ENCODE assay signal across 6 cellular contexts in genomic region chr9:136721339-136722092, GRCh38. TPM values are rescaled to one million over a fixed set of nuclear protein-coding genes. Genes with fewer than 3 reads are reported as not detected.
DNase-seq lines count a peak whose midpoint lies in the region; ATAC-seq and TF ChIP-seq lines count a peak whose summit lies in the region.

No MANE protein-coding gene starts in this region.

- H3K4me1 ChIP-seq in heart left ventricle, result peaks cover 9 to 81% (median 50%) of the 10 kb centered on the region in 12 donors

- no peaks in the 10 kb centered on the region for H3K27me3 ChIP-seq in CD4-positive, alpha-beta T cell (ENCODE audit: control insufficient read depth, insufficient read depth, low read length)
- no peaks in the 10 kb centered on the region for H3K27me3 ChIP-seq in heart left ventricle

- POLR2A ChIA-PET in CD4-positive, alpha-beta T cell (lab: Charles Lee), result interaction anchor here (0.6 to 2.6 kb wide), 2 partner anchors 7 to 70 kb away, joined by 3 to 10 read pairs; no protein-coding TSS in a partner anchor

- no peaks in the 10 kb centered on the region for H3K9me3 ChIP-seq in CD4-positive, alpha-beta T cell (ENCODE audit: control insufficient read depth, low read length)
- H3K9me3 ChIP-seq in heart left ventricle, result no peaks in the 10 kb centered on the region

- TF ChIP-seq CTCF in CD4-positive, alpha-beta T cell (IDR thresholded peaks at IDR 0.05), result no peak
- no peak for TF ChIP-seq CTCF in heart left ventricle (IDR thresholded peaks at IDR 0.05)
- no peak for TF ChIP-seq CTCF in lower leg skin (IDR thresholded peaks at IDR 0.05)

- no peak overlapping the region for H3K27ac ChIP-seq in CD4-positive, alpha-beta T cell (ENCODE audit: low read depth, low read length)
- peak overlapping the region in 11 of 12 donors; percentile 19 to 67 (median 50) for H3K27ac ChIP-seq in heart left ventricle

- no peak for DNase-seq in CD4-positive, alpha-beta T cell
- peak; percentile 58 for DNase-seq in NCI-H69 (lab: John Stamatoyannopoulos, UW)
- DNase-seq in heart left ventricle, result peak in 2 of 5 donors; percentile 24 to 79
- DNase-seq in lower leg skin (ENCODE audit: low spot score in 2 of 2), result no peak

- TF ChIP-seq POLR2A in heart left ventricle (IDR thresholded peaks at IDR 0.05) (no peak), lower leg skin (IDR thresholded peaks at IDR 0.05) (no peak)

- peak overlapping the region; percentile 36 for H3K27ac Mint-ChIP-seq in CD4-positive, alpha-beta T cell

- H3K4me3 ChIP-seq in heart left ventricle (peak overlapping the region in 1 of 12 donors; percentile 6), lower leg skin (ENCODE audit: low read depth, poor library complexity, severe bottlenecking) (no peak overlapping the region)

- H3K4me1 Mint-ChIP-seq in CD4-positive, alpha-beta T cell (ENCODE audit: low read depth), result peaks cover 15% of the 10 kb centered on the region

- peaks cover 43% of the 10 kb centered on the region for H3K36me3 Mint-ChIP-seq in CD4-positive, alpha-beta T cell (ENCODE audit: low read depth)

- no peaks in the 10 kb centered on the region for H3K27me3 Mint-ChIP-seq in CD4-positive, alpha-beta T cell

- CTCF ChIA-PET in CD4-positive, alpha-beta T cell (lab: Charles Lee), result no interaction called here

- peaks cover 3 to 55% (median 47%) of the 10 kb centered on the region in 9 donors for H3K36me3 ChIP-seq in heart left ventricle

- ATAC-seq in CD4-positive, alpha-beta T cell (ENCODE audit: poor library complexity), result no peak
- ATAC-seq in heart left ventricle, result peak; percentile 12 to 62 (median 35)
- ATAC-seq in HG03097 (IDR thresholded peaks at IDR 0.05; ENCODE audit: low FRiP score, unreplicated experiment), result no peak
- no peak for ATAC-seq in HG03280 (IDR thresholded peaks at IDR 0.05; ENCODE audit: unreplicated experiment)

- no peak overlapping the region for H3K4me3 Mint-ChIP-seq in CD4-positive, alpha-beta T cell

- 50 to 60% (median 53%) methylated on average over 10 to 30 of the region's 30 CpGs for WGBS in heart left ventricle, 4 donors
- 48 to 52% methylated on average over 23 to 30 of the region's 30 CpGs for whole genome bisulfite sequencing in lower leg skin, 2 donors

- H3K9me3 Mint-ChIP-seq in CD4-positive, alpha-beta T cell, result no peaks in the 10 kb centered on the region

- intact Hi-C loops in CD4-positive, alpha-beta T cell (cut with DNase I, micrococcal nuclease), result no loop called here
- intact Hi-C loops in heart left ventricle (cut with DNase I), result no loop called here
- intact Hi-C loops in lower leg skin (cut with DNase I; ENCODE audit: low total_unique reads), result no loop called here

RNA-seq across cellular contexts. Expression of gene DIPK1B, which starts 9.1 kb away (rescaled TPM):
- total RNA-seq in CD4-positive, alpha-beta T cell, result under 1 TPM in 1 of 2 experiments, not detected in 1; 0.11 TPM
- 10 to 100 TPM; 14.4 to 46.3 (median 19.8) TPM for total RNA-seq in heart left ventricle
- 10 to 100 TPM; 18.1 to 24.4 TPM for polyA plus RNA-seq in heart left ventricle
- total RNA-seq in lower leg skin, result 10 to 100 TPM in 2 of 4 donors, 1 to 10 TPM in 2; 7.1 to 13.5 (median 9.5) TPM

RNA-seq across cellular contexts. Expression of gene LCN10, which starts 21.2 kb away (rescaled TPM):
- not detected for total RNA-seq in CD4-positive, alpha-beta T cell
- total RNA-seq in heart left ventricle (10 to 100 TPM in 5 of 9 donors, 1 to 10 TPM in 2, under 1 TPM in 2; 0.50 to 21.5 (median 10.1) TPM), lower leg skin (1 to 10 TPM in 2 of 4 donors, under 1 TPM in 1, not detected in 1; 0.61 to 5.7 (median 1.7) TPM)
- polyA plus RNA-seq in heart left ventricle, result 10 to 100 TPM; 15.7 to 40.7 TPM

RNA-seq across cellular contexts. Expression of gene LCN6, which starts 26.8 kb away (rescaled TPM):
- total RNA-seq in CD4-positive, alpha-beta T cell, result not detected
- 10 to 100 TPM in 5 of 9 donors, 1 to 10 TPM in 3, under 1 TPM in 1; 0.81 to 58.7 (median 15.8) TPM for total RNA-seq in heart left ventricle
- polyA plus RNA-seq in heart left ventricle, result 100 to 1,000 TPM in 1 of 2 donors, 10 to 100 TPM in 1; 46.1 to 101 TPM
- total RNA-seq in lower leg skin, result 1 to 10 TPM in 2 of 4 donors, not detected in 2; 6.3 to 7.3 TPM

RNA-seq across cellular contexts. Expression of gene AGPAT2, which starts 34.3 kb away (rescaled TPM):
- 1 to 10 TPM; 3.6 to 4.0 TPM for total RNA-seq in CD4-positive, alpha-beta T cell
- total RNA-seq in heart left ventricle (10 to 100 TPM; 52.4 to 90.7 (median 62.5) TPM), lower leg skin (10 to 100 TPM; 52.4 to 77.7 (median 63.5) TPM)
- polyA plus RNA-seq in heart left ventricle, result 100 to 1,000 TPM in 1 of 2 donors, 10 to 100 TPM in 1; 88.8 to 122 TPM

RNA-seq across cellular contexts. Expression of gene LCN8, which starts 36.5 kb away (rescaled TPM):
- total RNA-seq in CD4-positive, alpha-beta T cell, result not detected
- not detected for total RNA-seq in heart left ventricle
- polyA plus RNA-seq in heart left ventricle, result not detected
- total RNA-seq in lower leg skin, result not detected

Comparison
In these comparisons a context has a peak if more than half of its experiments do, and no peak if none do; other contexts are left out.
1. ATAC-seq: peak in heart left ventricle (4 of 4); none in CD4-positive, alpha-beta T cell (single experiment), HG03097 (single experiment) and HG03280 (single experiment).
2. RNA of gene DIPK1B, which starts 9.1 kb away (total RNA-seq): 14.4 to 46.3 TPM in heart left ventricle and 7.1 to 13.5 TPM in lower leg skin; 0.11 TPM in CD4-positive, alpha-beta T cell; every median in the first group is over 4 times any median in the second.